ENCODE assay signal across 9 cellular contexts in the genomic region with DNA sequence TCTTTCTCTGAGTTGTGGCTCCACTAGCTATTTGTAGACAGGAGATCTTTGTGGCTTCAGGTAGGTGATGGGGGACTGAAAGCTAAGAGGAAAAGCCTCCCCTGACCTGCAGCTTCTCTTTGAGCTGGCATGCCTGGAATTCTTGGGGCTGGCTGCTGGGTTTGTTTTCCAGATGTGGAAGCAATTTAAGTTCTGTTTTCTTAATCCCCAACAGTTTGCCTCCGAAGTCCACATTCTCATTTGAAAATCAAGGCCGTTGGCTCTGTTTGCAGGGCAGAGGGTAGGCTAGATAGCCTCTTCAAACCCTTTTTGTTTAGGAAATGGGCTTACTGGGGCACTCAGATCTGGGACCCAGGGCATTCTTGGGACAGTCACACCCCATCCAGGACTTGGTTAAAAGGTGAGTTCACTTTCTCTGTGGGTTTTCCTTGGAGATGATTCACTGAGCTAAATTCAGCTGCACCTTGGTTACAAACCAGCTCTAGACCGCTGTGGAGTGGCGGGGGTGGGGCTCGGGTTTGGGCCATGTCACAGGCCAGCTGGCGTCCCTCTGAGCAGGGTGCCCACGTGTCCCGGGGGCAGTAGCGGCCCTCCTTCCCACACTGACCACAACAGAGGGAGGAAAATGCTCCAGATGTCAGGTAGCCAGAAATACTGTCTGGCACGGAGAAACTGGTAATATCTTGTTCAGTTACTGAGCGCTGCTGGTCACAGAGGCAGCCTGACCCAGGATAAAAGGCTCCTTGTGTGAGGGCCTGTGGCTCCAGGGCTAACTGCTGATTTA.
DNase-seq lines count a peak whose midpoint lies in the region; TF ChIP-seq lines count a peak whose summit lies in the region.
"Had no signal": no experiment of that assay in that cellular context is flagged by ENCODE, and none has a peak within 500 bp of the region (broad histone marks: within the 10 kb centered on the region; RNA-seq: fewer than 3 reads in every experiment).

No MANE protein-coding gene starts in this region.

- no peaks in the 10 kb centered on the region for H3K9me3 ChIP-seq in testis

- TF ChIP-seq POLR2A in testis (IDR thresholded peaks at IDR 0.05) = no peak

- no peaks in the 10 kb centered on the region for H3K27me3 ChIP-seq in testis

- 35 to 51% methylated on average over 11 of the region's 11 CpGs for WGBS in testis, 2 donors

- peaks cover 12% of the 10 kb centered on the region for H3K4me1 ChIP-seq in testis

- TF ChIP-seq CTCF in astrocyte of the spinal cord (IDR thresholded peaks at IDR 0.05; ENCODE audit: low read depth, low read length) (no peak), testis (IDR thresholded peaks at IDR 0.05) (no peak)

- no peak overlapping the region for H3K27ac ChIP-seq in testis
- H3K27ac ChIP-seq: C4-2B had no signal

- no peaks in the 10 kb centered on the region for H3K36me3 ChIP-seq in testis (ENCODE audit: low read depth, missing control alignments)

- intact Hi-C loops in testis (cut with DNase I; ENCODE audit: low total_unique reads) = no loop called here

- in situ Hi-C loops in astrocyte of the spinal cord (cut with HindIII; ENCODE audit: low sequenced_read_pairs) = no loop called here

- H3K4me3 ChIP-seq in astrocyte of the spinal cord (ENCODE audit: low read depth, low read length) = no peak overlapping the region
- no peak overlapping the region for H3K4me3 ChIP-seq in testis

- DNase-seq in activated CD4-positive, alpha-beta T cell treated with anti-CD3 and anti-CD28 coated beads for 48 hours = peak; percentile 63
- DNase-seq in activated CD4-positive, alpha-beta T cell treated with anti-CD3 and anti-CD28 coated beads for 4 hours = no peak
- DNase-seq in astrocyte of the spinal cord (ENCODE audit: low read depth, low spot score) (peak; percentile 47), kidney glomerular epithelial cell (lab: John Stamatoyannopoulos, UW) (peak; percentile 59), testis (peak; percentile 57), NCI-H128 (lab: John Stamatoyannopoulos, UW; ENCODE audit: unreplicated experiment) (no peak), T1000 (lab: John Stamatoyannopoulos, UW) (no peak), NCI-H1930 (lab: John Stamatoyannopoulos, UW) (no peak)

Comparison
In these comparisons a context has a peak if more than half of its experiments do, and no peak if none do; other contexts are left out.
1. DNase-seq: peak in activated CD4-positive, alpha-beta T cell treated with anti-CD3 and anti-CD28 coated beads for 48 hours (single experiment), astrocyte of the spinal cord (single experiment), kidney glomerular epithelial cell (single experiment) and testis (single experiment); none in activated CD4-positive, alpha-beta T cell treated with anti-CD3 and anti-CD28 coated beads for 4 hours (0 of 2), NCI-H128 (single experiment), T1000 (single experiment) and NCI-H1930 (0 of 2).